ENCODE assay signal across 24 cellular contexts in genomic region chr3:72044231-72044935, GRCh38.
DNase-seq lines count a peak whose midpoint lies in the region; ATAC-seq and TF ChIP-seq lines count a peak whose summit lies in the region.
"Had no signal": no experiment of that assay in that cellular context is flagged by ENCODE, and none has a peak within 500 bp of the region (broad histone marks: within the 10 kb centered on the region; RNA-seq: fewer than 3 reads in every experiment).

No MANE protein-coding gene starts in this region.

- H3K9me3 Mint-ChIP-seq in WTC11: no peaks in the 10 kb centered on the region
- no peaks in the 10 kb centered on the region for H3K9me3 Mint-ChIP-seq in activated T-helper 1 cell treated with anti-CD3 and anti-CD28 coated beads, Interleukin-12 subunit alpha, Interleukin-12 subunit beta, Interleukin-2, Interleukin-4 antibody, amounts not matched to agents 30 ng/mL and 10 ng/mL and 1 ng/mL, durations not matched to agents 14 hours and 24 hours and 36 hours
- H3K9me3 Mint-ChIP-seq: activated CD4-positive, alpha-beta T cell treated with anti-CD3 and anti-CD28 coated beads, Interleukin-2, amount 10 ng/mL, durations not matched to agents 24 days and 14 days had no signal

- CTCF ChIA-PET in WTC11 (lab: Charles Lee): no interaction called here

- H3K4me3 Mint-ChIP-seq in WTC11: no peak overlapping the region
- H3K4me3 Mint-ChIP-seq in activated T-helper 1 cell treated with anti-CD3 and anti-CD28 coated beads, Interleukin-12 subunit alpha, Interleukin-12 subunit beta, Interleukin-2, Interleukin-4 antibody, amounts not matched to agents 30 ng/mL and 10 ng/mL and 1 ng/mL, durations not matched to agents 14 hours and 24 hours and 36 hours: no peak overlapping the region
- H3K4me3 Mint-ChIP-seq: activated CD4-positive, alpha-beta T cell treated with anti-CD3 and anti-CD28 coated beads, Interleukin-2, amount 10 ng/mL, durations not matched to agents 24 days and 14 days had no signal

- H3K36me3 Mint-ChIP-seq in WTC11: no peaks in the 10 kb centered on the region
- H3K36me3 Mint-ChIP-seq in activated T-helper 1 cell treated with anti-CD3 and anti-CD28 coated beads, Interleukin-12 subunit alpha, Interleukin-12 subunit beta, Interleukin-2, Interleukin-4 antibody, amounts not matched to agents 30 ng/mL and 10 ng/mL and 1 ng/mL, durations not matched to agents 14 hours and 24 hours and 36 hours (ENCODE audit: low read depth): no peaks in the 10 kb centered on the region

- POLR2A ChIA-PET in WTC11 (lab: Charles Lee): no interaction called here

- no peak overlapping the region for H3K27ac Mint-ChIP-seq in WTC11
- H3K27ac Mint-ChIP-seq in activated T-helper 1 cell treated with anti-CD3 and anti-CD28 coated beads, Interleukin-12 subunit alpha, Interleukin-12 subunit beta, Interleukin-2, Interleukin-4 antibody, amounts not matched to agents 30 ng/mL and 10 ng/mL and 1 ng/mL, durations not matched to agents 14 hours and 24 hours and 36 hours: no peak overlapping the region
- H3K27ac Mint-ChIP-seq: activated CD4-positive, alpha-beta T cell treated with anti-CD3 and anti-CD28 coated beads, Interleukin-2, amount 10 ng/mL, durations not matched to agents 24 days and 14 days had no signal

- DNase-seq in GM03348 (ENCODE audit: low spot score) (peak; percentile 29), WTC11 (ENCODE audit: low spot score) (no peak), fibroblast of gingiva (ENCODE audit: low read depth) (peak; percentile 49), renal cortical epithelial cell (ENCODE audit: low read depth) (peak; percentile 11), DMS114 treated with DMSO at 0.1 percent for 48 hours (lab: John Stamatoyannopoulos, UW; ENCODE audit: unreplicated experiment) (no peak), glomerular visceral epithelial cell (ENCODE audit: extremely low spot score) (no peak), NCI-H1417 (lab: John Stamatoyannopoulos, UW) (no peak)
- DNase-seq in activated T-helper 1 cell treated with anti-CD3 and anti-CD28 coated beads, Interleukin-12 subunit alpha, Interleukin-12 subunit beta, Interleukin-2, Interleukin-4 antibody, amounts not matched to agents 30 ng/mL and 10 ng/mL and 1 ng/mL, durations not matched to agents 14 hours and 24 hours and 36 hours (ENCODE audit: low spot score): no peak
- DNase-seq: activated CD4-positive, alpha-beta T cell treated with anti-CD3 and anti-CD28 coated beads, Interleukin-2, amount 10 ng/mL, durations not matched to agents 24 days and 14 days; activated gamma-delta T cell; amygdala; Calu3; hypothalamus; KG1; kidney; NCI-H1092; NCI-H524 treated with DMSO at 0.1 percent for 48 hours; pancreas; right lobe of liver; stimulated activated CD4-positive, alpha-beta T cell treated with anti-CD3 and anti-CD28 coated beads, Interleukin-2, amount 100 ng/mL, for 24 hours; stimulated activated naive CD8-positive, alpha-beta T cell treated with anti-CD3 and anti-CD28 coated beads, Interleukin-15, Interleukin-2, amounts not matched to agents 100 U/mL and 50 U/mL, for 24 hours; SW 1271; transverse colon had no signal

- H3K4me1 Mint-ChIP-seq in WTC11: peaks cover 7% of the 10 kb centered on the region; the same call in 1 of the 2 replicates
- no peaks in the 10 kb centered on the region for H3K4me1 Mint-ChIP-seq in activated T-helper 1 cell treated with anti-CD3 and anti-CD28 coated beads, Interleukin-12 subunit alpha, Interleukin-12 subunit beta, Interleukin-2, Interleukin-4 antibody, amounts not matched to agents 30 ng/mL and 10 ng/mL and 1 ng/mL, durations not matched to agents 14 hours and 24 hours and 36 hours (ENCODE audit: low read depth)

- H3K27me3 Mint-ChIP-seq in WTC11 (ENCODE audit: low read depth): no peaks in the 10 kb centered on the region
- peaks cover 5% of the 10 kb centered on the region for H3K27me3 Mint-ChIP-seq in activated T-helper 1 cell treated with anti-CD3 and anti-CD28 coated beads, Interleukin-12 subunit alpha, Interleukin-12 subunit beta, Interleukin-2, Interleukin-4 antibody, amounts not matched to agents 30 ng/mL and 10 ng/mL and 1 ng/mL, durations not matched to agents 14 hours and 24 hours and 36 hours (ENCODE audit: insufficient read depth)

- intact Hi-C loops in activated T-helper 1 cell treated with anti-CD3 and anti-CD28 coated beads, Interleukin-12 subunit alpha, Interleukin-12 subunit beta, Interleukin-2, Interleukin-4 antibody, amounts not matched to agents 30 ng/mL and 10 ng/mL and 1 ng/mL, durations not matched to agents 14 hours and 24 hours and 36 hours (cut with micrococcal nuclease): no loop called here

- peak; percentile 24; the same call in 1 of the 2 replicates for ATAC-seq in WTC11
- ATAC-seq: GM12878; pancreas; stimulated activated naive CD8-positive, alpha-beta T cell treated with anti-CD3 and anti-CD28 coated beads, Interleukin-15, Interleukin-2, amounts not matched to agents 100 U/mL and 50 U/mL, for 24 hours had no signal

- TF ChIP-seq CTCF in WTC11 (IDR thresholded peaks at IDR 0.05): no peak

TF ChIP-seq in WTC11, 78 proteins besides CTCF, POLR2A, EP300 and RAD21:
- TF ChIP-seq RELA (CRISPR knock-in tag; IDR thresholded peaks at IDR 0.05; ENCODE audit: borderline replicate concordance) (no peak), CREB1 (CRISPR knock-in tag; IDR thresholded peaks at IDR 0.05) (no peak), ZNF281 (CRISPR knock-in tag; IDR thresholded peaks at IDR 0.05) (no peak), JAZF1 (CRISPR knock-in tag; IDR thresholded peaks at IDR 0.05) (no peak), CREM (CRISPR knock-in tag; IDR thresholded peaks at IDR 0.05) (no peak), AFF4 (CRISPR knock-in tag; IDR thresholded peaks at IDR 0.05; ENCODE audit: borderline replicate concordance) (no peak), MYBL2 (CRISPR knock-in tag; IDR thresholded peaks at IDR 0.05) (no peak), USF2 (CRISPR knock-in tag; IDR thresholded peaks at IDR 0.05) (no peak), TEAD1 (CRISPR knock-in tag; IDR thresholded peaks at IDR 0.05) (no peak)

Comparison
In these comparisons a context has a peak if more than half of its experiments do, and no peak if none do; other contexts are left out.
1. DNase-seq: peak in GM03348 (single experiment), fibroblast of gingiva (single experiment) and renal cortical epithelial cell (single experiment); none in WTC11 (single experiment), DMS114 treated with DMSO at 0.1 percent for 48 hours (single experiment), activated T-helper 1 cell treated with anti-CD3 and anti-CD28 coated beads, Interleukin-12 subunit alpha, Interleukin-12 subunit beta, Interleukin-2, Interleukin-4 antibody, amounts not matched to agents 30 ng/mL and 10 ng/mL and 1 ng/mL, durations not matched to agents 14 hours and 24 hours and 36 hours (single experiment), glomerular visceral epithelial cell (single experiment) and NCI-H1417 (0 of 3).